Comparison of ENCODE assay signal across 7 cellular contexts in the genomic region with DNA sequence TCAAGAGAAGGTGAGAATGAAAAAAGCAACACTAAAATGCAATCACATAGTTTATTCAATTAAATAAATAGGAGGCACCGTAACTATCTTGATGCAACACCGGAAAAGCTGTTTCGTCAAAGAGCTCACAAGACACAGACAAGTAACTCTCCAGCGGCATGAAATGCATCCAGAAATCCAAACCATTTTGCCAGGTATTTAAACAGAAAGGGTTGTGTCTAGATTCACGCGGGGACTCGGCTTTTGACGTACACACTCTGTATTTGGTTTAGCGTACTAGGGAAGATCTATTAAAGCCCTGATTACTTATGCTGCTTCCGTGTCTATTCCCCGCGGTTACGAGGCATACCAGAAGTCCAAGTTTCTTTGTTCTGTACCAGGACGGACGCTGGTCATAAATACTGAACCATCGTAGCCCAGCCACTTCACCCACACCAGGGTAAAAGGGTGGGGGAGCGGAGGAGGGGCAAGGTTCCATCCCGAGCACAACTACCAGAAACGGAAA. TPM values are rescaled to one million over a fixed set of nuclear protein-coding genes. Genes with fewer than 3 reads are reported as not detected.
DNase-seq lines count a peak whose midpoint lies in the region; ATAC-seq and TF ChIP-seq lines count a peak whose summit lies in the region.

No MANE protein-coding gene starts in this region.

- peak overlapping the region; percentile 90 for H3K4me2 ChIP-seq in OCI-LY1 (ENCODE audit: low read length)

- H3K27ac Mint-ChIP-seq in brain, result peak overlapping the region; percentile 95 to 98 (median 96)
- H3K27ac Mint-ChIP-seq in stimulated activated naive B cell treated with anti-CD40 and anti-IgM and Interleukin-4, amounts not matched to agents 10 μg/mL and 1 μg/mL and 100 μg/mL, for 72 hours, result peak overlapping the region; percentile 92

- H3K27ac ChIP-seq in OCI-LY1 (ENCODE audit: low read depth, low read length, poor library complexity, severe bottlenecking), result peak overlapping the region; percentile 82

- H3K27me3 Mint-ChIP-seq in brain, result peaks cover 9% of the 10 kb centered on the region
- H3K27me3 Mint-ChIP-seq in stimulated activated naive B cell treated with anti-CD40 and anti-IgM and Interleukin-4, amounts not matched to agents 10 μg/mL and 1 μg/mL and 100 μg/mL, for 72 hours, result no peaks in the 10 kb centered on the region

- H3K4me3 Mint-ChIP-seq in brain, result peak overlapping the region; percentile 93 to 97 (median 97)
- H3K4me3 Mint-ChIP-seq in stimulated activated naive B cell treated with anti-CD40 and anti-IgM and Interleukin-4, amounts not matched to agents 10 μg/mL and 1 μg/mL and 100 μg/mL, for 72 hours, result peak overlapping the region; percentile 83 to 88

- peaks cover 52% of the 10 kb centered on the region for H3K79me2 ChIP-seq in OCI-LY1 (ENCODE audit: insufficient read depth, low read length)

- ATAC-seq in HG02588 (IDR thresholded peaks at IDR 0.05; ENCODE audit: unreplicated experiment) (peak; percentile 1), GM19328 (IDR thresholded peaks at IDR 0.05; ENCODE audit: unreplicated experiment) (no peak)
- ATAC-seq in stimulated activated naive B cell treated with anti-CD40 and anti-IgM and Interleukin-4, amounts not matched to agents 10 μg/mL and 1 μg/mL and 100 μg/mL, for 72 hours (replicated peaks), result peak; percentile 3 to 8

- H3K9me3 ChIP-seq in OCI-LY1 (ENCODE audit: low read length), result no peaks in the 10 kb centered on the region

- H3F3A ChIP-seq in OCI-LY1 (ENCODE audit: insufficient read depth, low read length), result peaks cover 6% of the 10 kb centered on the region; the same call in 1 of the 2 replicates

- peaks cover 33% of the 10 kb centered on the region for H3K36me3 ChIP-seq in OCI-LY1 (ENCODE audit: insufficient read depth, low read length)

- peaks cover 26% of the 10 kb centered on the region for H3K36me3 Mint-ChIP-seq in brain
- H3K36me3 Mint-ChIP-seq in stimulated activated naive B cell treated with anti-CD40 and anti-IgM and Interleukin-4, amounts not matched to agents 10 μg/mL and 1 μg/mL and 100 μg/mL, for 72 hours, result peaks cover 9 to 14% of the 10 kb centered on the region in 2 donors

- TF ChIP-seq CTCF in OCI-LY1 (IDR thresholded peaks at IDR 0.05; ENCODE audit: low read length) (no peak), brain (conservative IDR thresholded peaks at IDR 0.05) (no peak)

- H3K27me3 ChIP-seq in OCI-LY1 (ENCODE audit: insufficient read depth, low read length), result no peaks in the 10 kb centered on the region

- H4K20me1 ChIP-seq in OCI-LY1 (ENCODE audit: insufficient read depth, low read length), result no peaks in the 10 kb centered on the region

- peak; percentile 25 for DNase-seq in GM04503 (ENCODE audit: low read depth)
- peak; percentile 15 for DNase-seq in inferior parietal cortex (ENCODE audit: extremely low spot score)
- DNase-seq in stimulated activated naive B cell treated with anti-CD40 and anti-IgM and Interleukin-4, amounts not matched to agents 10 μg/mL and 1 μg/mL and 100 μg/mL, for 72 hours, result no peak

- H2AFZ ChIP-seq in OCI-LY1 (ENCODE audit: low read length), result no peak overlapping the region

- no peaks in the 10 kb centered on the region for H3K9me2 ChIP-seq in OCI-LY1 (ENCODE audit: low read depth, low read length)

- peak overlapping the region; percentile 90 for H3K4me3 ChIP-seq in OCI-LY1 (ENCODE audit: low read depth, low read length, poor library complexity, severe bottlenecking)

- no peaks in the 10 kb centered on the region for H3K9me3 Mint-ChIP-seq in brain
- no peaks in the 10 kb centered on the region for H3K9me3 Mint-ChIP-seq in stimulated activated naive B cell treated with anti-CD40 and anti-IgM and Interleukin-4, amounts not matched to agents 10 μg/mL and 1 μg/mL and 100 μg/mL, for 72 hours

- H3K4me1 Mint-ChIP-seq in brain, result peaks cover 50% of the 10 kb centered on the region
- H3K4me1 Mint-ChIP-seq in stimulated activated naive B cell treated with anti-CD40 and anti-IgM and Interleukin-4, amounts not matched to agents 10 μg/mL and 1 μg/mL and 100 μg/mL, for 72 hours, result peaks cover 16 to 43% of the 10 kb centered on the region in 2 donors

- H3K4me1 ChIP-seq in OCI-LY1 (ENCODE audit: insufficient read depth, low read length, severe bottlenecking), result peaks cover 36% of the 10 kb centered on the region

- H3K9ac ChIP-seq in OCI-LY1 (ENCODE audit: low read length), result peak overlapping the region; percentile 89

RNA-seq across cellular contexts. Expression of gene BNIP2, which starts 0.7 kb away (rescaled TPM):
- polyA plus RNA-seq in brain (ENCODE audit: insufficient read depth, low read depth, low replicate concordance), result 8.4 TPM

RNA-seq across cellular contexts. Expression of gene GTF2A2, which starts 31.1 kb away (rescaled TPM):
- 126 TPM for polyA plus RNA-seq in brain (ENCODE audit: insufficient read depth, low read depth, low replicate concordance)
